In the genomic region with DNA sequence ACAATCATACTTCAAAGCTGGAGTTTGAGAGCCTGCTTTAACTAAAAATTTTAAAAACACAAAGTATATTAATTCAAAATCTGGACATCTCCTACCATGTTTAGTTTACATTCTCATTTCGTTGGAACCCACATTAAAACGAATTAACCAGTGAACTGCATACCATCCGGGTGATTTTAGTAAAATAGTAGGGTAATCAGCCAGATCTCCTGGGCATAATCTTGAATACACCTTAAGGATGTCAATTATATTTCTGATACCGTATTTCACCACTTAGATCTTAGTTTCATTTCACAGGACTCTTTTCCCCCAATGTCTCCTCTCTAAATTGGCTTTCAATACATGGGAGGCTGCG, we compare ENCODE assay signal across 25 cellular contexts.
"Had no signal": no experiment of that assay in that cellular context is flagged by ENCODE, and none has a peak within 500 bp of the region (broad histone marks: within the 10 kb centered on the region; RNA-seq: fewer than 3 reads in every experiment).

No MANE protein-coding gene starts in this region.

- H3K27ac ChIP-seq: colonic mucosa, epithelial cell of prostate, esophagus squamous epithelium, gastrocnemius medialis, heart left ventricle, left lung, lower lobe of right lung had no signal

- H3K27me3 ChIP-seq: colonic mucosa, esophagus squamous epithelium, gastrocnemius medialis, left lung had no signal

- ATAC-seq: effector memory CD8-positive, alpha-beta T cell; esophagus mucosa; gastrocnemius medialis; heart left ventricle; left cardiac atrium; left lung; left ventricle myocardium superior; lower lobe of right lung; naive thymus-derived CD4-positive, alpha-beta T cell had no signal

- H3K79me2 ChIP-seq: hepatocyte had no signal

- DNase-seq: colonic mucosa; cortex of kidney; effector CD8-positive, alpha-beta T cell; effector memory CD8-positive, alpha-beta T cell; endodermal cell; erythroblast; esophagus squamous epithelium; foreskin fibroblast; foreskin melanocyte; gastrocnemius medialis; glutamatergic neuron; heart left ventricle; hypothalamus; left cardiac atrium; left lung; left ventricle myocardium superior; lower lobe of right lung; midbrain; naive thymus-derived CD4-positive, alpha-beta T cell had no signal

- H3K9me3 ChIP-seq: colonic mucosa, esophagus squamous epithelium, gastrocnemius medialis, heart left ventricle, left lung, lower lobe of right lung had no signal

- H3K36me3 ChIP-seq: colonic mucosa, esophagus squamous epithelium, gastrocnemius medialis, heart left ventricle, left lung, lower lobe of right lung had no signal

- H3K4me1 ChIP-seq: colonic mucosa, esophagus squamous epithelium, gastrocnemius medialis, heart left ventricle, left lung, lower lobe of right lung had no signal

- H2AFZ ChIP-seq: hepatocyte had no signal

- H3K4me3 ChIP-seq: colonic mucosa, esophagus squamous epithelium, gastrocnemius medialis, heart left ventricle, hepatocyte, left lung, lower lobe of right lung had no signal

- FAIRE-seq: endometrium, islet of Langerhans, keratinocyte had no signal
